1 cellular context compared by ENCODE assay signal in genomic region chr11:126436209-126436608, GRCh38.
TF ChIP-seq lines count a peak whose summit lies in the region.

No MANE protein-coding gene starts in this region.

TF ChIP-seq in H1, 55 proteins besides CTCF, POLR2A, EP300 and RAD21 (continued from another document):
- TF ChIP-seq HDAC2 (IDR thresholded peaks at IDR 0.05; ENCODE audit: borderline replicate concordance in 1 of 2, low read depth in 2 of 2, low read length in 2 of 2) (no peak), HDAC6 (IDR thresholded peaks at IDR 0.05; ENCODE audit: low read depth, low read length) (no peak), CREB1 (IDR thresholded peaks at IDR 0.05) (no peak), SAP30 (IDR thresholded peaks at IDR 0.05; ENCODE audit: insufficient read depth, insufficient replicate concordance, low read length) (no peak), BCL11A (IDR thresholded peaks at IDR 0.05; ENCODE audit: low read depth in 2 of 2, low read length in 2 of 2) (no peak)
